11 cellular contexts compared by ENCODE assay signal in the genomic region with DNA sequence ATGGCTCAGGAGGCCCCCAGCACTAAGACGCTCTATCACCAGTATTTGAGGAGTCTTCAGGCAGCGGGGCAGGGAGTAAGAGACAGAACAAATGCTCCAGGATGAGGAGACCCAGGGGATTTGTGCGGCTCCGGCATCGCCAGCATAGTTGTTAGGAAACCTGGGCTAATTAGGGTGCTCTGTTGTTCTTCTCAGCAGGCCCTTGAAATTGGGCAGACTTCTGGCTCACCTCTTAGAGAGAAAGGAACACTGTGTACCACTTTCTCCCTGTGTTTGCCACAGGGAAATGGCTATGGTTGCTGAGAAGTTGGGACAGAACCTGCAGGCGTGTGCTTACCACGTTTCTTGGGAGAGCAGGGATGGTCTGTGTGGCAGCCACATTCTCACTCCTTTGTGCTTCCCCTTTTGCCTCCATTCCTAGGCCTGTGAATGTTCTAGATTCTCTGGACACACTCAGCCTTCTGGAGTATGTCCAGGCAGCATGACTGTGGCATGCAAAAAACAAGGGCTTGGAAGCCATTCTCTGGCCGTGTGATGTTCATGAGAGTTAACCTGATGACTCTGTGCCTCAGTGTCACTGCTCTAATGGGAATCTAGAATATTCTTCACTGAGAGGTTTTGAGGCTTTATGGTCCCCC.
DNase-seq lines count a peak whose midpoint lies in the region; ATAC-seq, FAIRE-seq and TF ChIP-seq lines count a peak whose summit lies in the region.
"Had no signal": no experiment of that assay in that cellular context is flagged by ENCODE, and none has a peak within 500 bp of the region (broad histone marks: within the 10 kb centered on the region; RNA-seq: fewer than 3 reads in every experiment).

No MANE protein-coding gene starts in this region.

- H3K9me3 ChIP-seq in astrocyte (ENCODE audit: insufficient read depth, low read depth, low read length) (peaks cover 5% of the 10 kb centered on the region), left lung (no peaks in the 10 kb centered on the region)

- no peak overlapping the region for H3K27ac ChIP-seq in astrocyte (ENCODE audit: low read depth, low read length)
- H3K27ac ChIP-seq in left lung, result no peak overlapping the region

- H3K4me1 ChIP-seq in astrocyte (ENCODE audit: insufficient read depth, low read length) (peaks cover 6% of the 10 kb centered on the region), left lung (peaks cover 0 to 37% of the 10 kb centered on the region in 2 donors)

- in situ Hi-C loops in G401 (cut with HindIII; ENCODE audit: low sequenced_read_pairs), result no loop called here

- peaks cover 16% of the 10 kb centered on the region for H3K36me3 Mint-ChIP-seq in astrocyte (ENCODE audit: low read depth, unreplicated experiment)
- H3K36me3 Mint-ChIP-seq in memory B cell, result peaks cover 25% of the 10 kb centered on the region

- H3K27me3 Mint-ChIP-seq in astrocyte (ENCODE audit: low read depth, unreplicated experiment) (no peaks in the 10 kb centered on the region), memory B cell (no peaks in the 10 kb centered on the region)

- no peak for ATAC-seq in memory B cell (ENCODE audit: low read depth)
- no peak for ATAC-seq in left lung

- H3K9me3 Mint-ChIP-seq in astrocyte (ENCODE audit: unreplicated experiment) (peaks cover 8% of the 10 kb centered on the region), memory B cell (peaks cover 7% of the 10 kb centered on the region)

- H3K36me3 ChIP-seq in astrocyte (ENCODE audit: insufficient read depth, low read length) (no peaks in the 10 kb centered on the region), left lung (no peaks in the 10 kb centered on the region)

- H4K20me1 ChIP-seq in astrocyte (ENCODE audit: insufficient read depth, low read length), result peaks cover 64% of the 10 kb centered on the region

- peak overlapping the region; percentile 26 for H3K27ac Mint-ChIP-seq in astrocyte (ENCODE audit: unreplicated experiment)
- H3K27ac Mint-ChIP-seq in memory B cell, result peak overlapping the region; percentile 39

- no peak overlapping the region for H3K4me3 Mint-ChIP-seq in astrocyte (ENCODE audit: unreplicated experiment)
- no peak overlapping the region for H3K4me3 Mint-ChIP-seq in memory B cell

- H3K4me3 ChIP-seq in astrocyte (ENCODE audit: insufficient read depth, low read depth, low read length) (no peak overlapping the region), left lung (no peak overlapping the region)

- no peaks in the 10 kb centered on the region for H3K27me3 ChIP-seq in astrocyte (ENCODE audit: insufficient read depth, low read length)
- H3K27me3 ChIP-seq in left lung, result no peaks in the 10 kb centered on the region

- no peak for FAIRE-seq in astrocyte (lab: Jason Lieb, UNC)
- FAIRE-seq: GM18507 had no signal

- H3K79me2 ChIP-seq in astrocyte (ENCODE audit: insufficient read depth, low read length), result peaks cover 34% of the 10 kb centered on the region

- peak overlapping the region; percentile 29 for H3K9ac ChIP-seq in astrocyte (ENCODE audit: low read length)

- peaks cover 3% of the 10 kb centered on the region for H3K4me1 Mint-ChIP-seq in astrocyte (ENCODE audit: low read depth, unreplicated experiment)
- H3K4me1 Mint-ChIP-seq in memory B cell, result peaks cover 39% of the 10 kb centered on the region

- H3K4me2 ChIP-seq in astrocyte (ENCODE audit: low read length), result no peak overlapping the region

- TF ChIP-seq CTCF in astrocyte (IDR thresholded peaks at IDR 0.05; ENCODE audit: insufficient read depth, low read depth, low read length), result no peak
- no peak for TF ChIP-seq CTCF in left lung (IDR thresholded peaks at IDR 0.05)

- intact Hi-C loops in left lung (cut with DNase I), result no loop called here

- peak; percentile 42 for DNase-seq in Ammon's horn (ENCODE audit: low spot score)
- peak; percentile 49 for DNase-seq in G401 (ENCODE audit: low spot score)
- peak; percentile 31 for DNase-seq in astrocyte (ENCODE audit: low read depth)
- DNase-seq in memory B cell (ENCODE audit: low spot score in 2 of 2), result no peak
- DNase-seq in HPDE6-E6E7 (ENCODE audit: extremely low spot score), result no peak
- DNase-seq in erythroblast (lab: John Stamatoyannopoulos, UW), result no peak
- DNase-seq in cerebellum (ENCODE audit: low spot score), result no peak
- DNase-seq in left lung, result no peak
- DNase-seq: activated effector memory CD4-positive, alpha-beta T cell treated with Interleukin-2 at 50 U/mL for 16 hours; NCI-H1694 had no signal

- TF ChIP-seq POLR2A in erythroblast (IDR thresholded peaks at IDR 0.05; ENCODE audit: low read length), result no peak

- H2AFZ ChIP-seq in astrocyte (ENCODE audit: low read depth, low read length), result peak overlapping the region; percentile 10

Comparison
In these comparisons a context has a peak if more than half of its experiments do, and no peak if none do; other contexts are left out.
1. DNase-seq: peak in Ammon's horn (single experiment), G401 (single experiment) and astrocyte (single experiment); none in memory B cell (0 of 2), HPDE6-E6E7 (single experiment), erythroblast (0 of 2), cerebellum (single experiment) and left lung (0 of 2).